ENCODE assay signal across 8 cellular contexts in genomic region chr1:32221581-32221979, GRCh38. TPM values are rescaled to one million over a fixed set of nuclear protein-coding genes. Genes with fewer than 3 reads are reported as not detected.
DNase-seq lines count a peak whose midpoint lies in the region; ATAC-seq and TF ChIP-seq lines count a peak whose summit lies in the region.

No MANE protein-coding gene starts in this region.

- DNase-seq in activated CD4-positive, alpha-beta T cell treated with anti-CD3 and anti-CD28 coated beads for 36 hours = no peak
- no peak for DNase-seq in activated CD4-positive, alpha-beta T cell treated with anti-CD3 and anti-CD28 coated beads, Interleukin-2, amount 50 U/mL, for 1 hour
- DNase-seq in adipocyte (ENCODE audit: low read depth) (peak; percentile 25), testis (no peak), left colon (no peak)

- no peaks in the 10 kb centered on the region for H3K9me3 Mint-ChIP-seq in activated CD4-positive, alpha-beta T cell treated with anti-CD3 and anti-CD28 coated beads for 36 hours (ENCODE audit: low read depth)

- peaks cover 34% of the 10 kb centered on the region for H3K36me3 ChIP-seq in adipocyte (ENCODE audit: control insufficient read depth, insufficient read depth, low read length, severe bottlenecking)
- no peaks in the 10 kb centered on the region for H3K36me3 ChIP-seq in testis (ENCODE audit: low read depth, missing control alignments)

- H3K36me3 Mint-ChIP-seq in activated CD4-positive, alpha-beta T cell treated with anti-CD3 and anti-CD28 coated beads for 36 hours (ENCODE audit: low read depth) = peaks cover 22% of the 10 kb centered on the region

- H3K27me3 ChIP-seq in adipocyte (replicated peaks; ENCODE audit: control insufficient read depth, insufficient read depth, low read length) = no peaks in the 10 kb centered on the region
- no peaks in the 10 kb centered on the region for H3K27me3 ChIP-seq in layer of hippocampus (ENCODE audit: control insufficient read depth, insufficient read depth, low read length)
- H3K27me3 ChIP-seq in testis = no peaks in the 10 kb centered on the region

- H3K9me3 ChIP-seq in adipocyte (ENCODE audit: control insufficient read depth, low read length) (no peaks in the 10 kb centered on the region), testis (no peaks in the 10 kb centered on the region)

- no peaks in the 10 kb centered on the region for H3K27me3 Mint-ChIP-seq in activated CD4-positive, alpha-beta T cell treated with anti-CD3 and anti-CD28 coated beads for 36 hours

- peak overlapping the region; percentile 98 for H3K9ac ChIP-seq in adipocyte (ENCODE audit: low read length)

- 3 to 9% methylated on average over 7 to 13 of the region's 13 CpGs for WGBS in testis, 2 donors

- peak overlapping the region; percentile 98 for H3K4me3 ChIP-seq in adipocyte (ENCODE audit: low read length)
- peak overlapping the region; percentile 92 to 99 for H3K4me3 ChIP-seq in testis

- peak overlapping the region; percentile 97 for H3K27ac Mint-ChIP-seq in activated CD4-positive, alpha-beta T cell treated with anti-CD3 and anti-CD28 coated beads for 36 hours

- H3K4me1 ChIP-seq in adipocyte (ENCODE audit: control insufficient read depth, insufficient read depth, low read length) = peaks cover 39% of the 10 kb centered on the region
- H3K4me1 ChIP-seq in testis = peaks cover 29% of the 10 kb centered on the region

- CTCF ChIA-PET in activated CD4-positive, alpha-beta T cell treated with anti-CD3 and anti-CD28 coated beads for 36 hours (lab: Charles Lee) = no interaction called here

- no peak for ATAC-seq in activated CD4-positive, alpha-beta T cell treated with anti-CD3 and anti-CD28 coated beads for 36 hours
- ATAC-seq in HG03025 (IDR thresholded peaks at IDR 0.05; ENCODE audit: low FRiP score, unreplicated experiment) = no peak
- ATAC-seq in left colon = no peak
- ATAC-seq in GM18520 (IDR thresholded peaks at IDR 0.05; ENCODE audit: unreplicated experiment) = no peak

- peaks cover 29% of the 10 kb centered on the region for H3K4me1 Mint-ChIP-seq in activated CD4-positive, alpha-beta T cell treated with anti-CD3 and anti-CD28 coated beads for 36 hours

- TF ChIP-seq CTCF in testis (IDR thresholded peaks at IDR 0.05) = no peak

- intact Hi-C loops in activated CD4-positive, alpha-beta T cell treated with anti-CD3 and anti-CD28 coated beads for 36 hours (cut with DNase I, micrococcal nuclease) = loop anchor here (5.0 kb wide), 2 partner anchors 51 to 116 kb away; partner anchors contain the start of gene MARCKSL1 (in 1 of the 2)
- intact Hi-C loops in testis (cut with DNase I; ENCODE audit: low total_unique reads) (no loop called here), left colon (cut with DNase I, micrococcal nuclease) (no loop called here)

- no peak for TF ChIP-seq POLR2A in testis (IDR thresholded peaks at IDR 0.05)

- H3K27ac ChIP-seq in layer of hippocampus (ENCODE audit: low read depth, low read length) (peak overlapping the region; percentile 75), testis (peak overlapping the region; percentile 88 to 89)

- POLR2A ChIA-PET in activated CD4-positive, alpha-beta T cell treated with anti-CD3 and anti-CD28 coated beads for 36 hours (lab: Charles Lee) = interaction anchor here (0.5 kb wide), 1 partner anchor 101 kb away, joined by 4 read pairs; no protein-coding TSS in a partner anchor

- H3K4me3 Mint-ChIP-seq in activated CD4-positive, alpha-beta T cell treated with anti-CD3 and anti-CD28 coated beads for 36 hours = peak overlapping the region; percentile 96

RNA-seq across cellular contexts. Expression of gene TMEM234, which starts 0.6 kb away (rescaled TPM):
- total RNA-seq in activated CD4-positive, alpha-beta T cell treated with anti-CD3 and anti-CD28 coated beads for 36 hours = 1 to 10 TPM; 7.3 to 8.2 TPM
- total RNA-seq in testis (10 to 100 TPM; 35.9 to 58.3 TPM), left colon (10 to 100 TPM; 24.2 to 28.0 TPM)
- 31.8 TPM for polyA plus RNA-seq in testis (ENCODE audit: insufficient read depth, low read depth, low replicate concordance)

RNA-seq across cellular contexts. Expression of gene EIF3I, which starts 0.6 kb away (rescaled TPM):
- 100 to 1,000 TPM; 299 to 349 TPM for total RNA-seq in activated CD4-positive, alpha-beta T cell treated with anti-CD3 and anti-CD28 coated beads for 36 hours
- total RNA-seq in testis = 100 to 1,000 TPM in 1 of 2 donors, 10 to 100 TPM in 1; 97.7 to 140 TPM
- polyA plus RNA-seq in testis (ENCODE audit: insufficient read depth, low read depth, low replicate concordance) = 140 TPM
- total RNA-seq in left colon = 100 to 1,000 TPM; 115 to 128 TPM

RNA-seq across cellular contexts. Expression of gene DCDC2B, which starts 12.7 kb away (rescaled TPM):
- not detected for total RNA-seq in activated CD4-positive, alpha-beta T cell treated with anti-CD3 and anti-CD28 coated beads for 36 hours
- total RNA-seq in testis = 1 to 10 TPM in 1 of 2 donors, under 1 TPM in 1; 0.81 to 1.7 TPM
- 2.6 TPM for polyA plus RNA-seq in testis (ENCODE audit: insufficient read depth, low read depth, low replicate concordance)
- not detected for total RNA-seq in left colon

RNA-seq across cellular contexts. Expression of gene IQCC, which starts 16.1 kb away (rescaled TPM):
- 1 to 10 TPM; 4.4 to 5.0 TPM for total RNA-seq in activated CD4-positive, alpha-beta T cell treated with anti-CD3 and anti-CD28 coated beads for 36 hours
- total RNA-seq in testis (10 to 100 TPM; 11.9 to 16.3 TPM), left colon (1 to 10 TPM; 1.3 to 1.8 TPM)
- 21.6 TPM for polyA plus RNA-seq in testis (ENCODE audit: insufficient read depth, low read depth, low replicate concordance)

RNA-seq across cellular contexts. Expression of gene CCDC28B, which starts 21.2 kb away (rescaled TPM):
- total RNA-seq in activated CD4-positive, alpha-beta T cell treated with anti-CD3 and anti-CD28 coated beads for 36 hours = 10 to 100 TPM; 13.0 to 19.3 TPM
- 100 to 1,000 TPM in 1 of 2 donors, 10 to 100 TPM in 1; 67.5 to 105 TPM for total RNA-seq in testis
- 55.3 TPM for polyA plus RNA-seq in testis (ENCODE audit: insufficient read depth, low read depth, low replicate concordance)
- 1 to 10 TPM; 1.3 to 2.3 TPM for total RNA-seq in left colon

Comparison
In these comparisons a context has a peak if more than half of its experiments do, and no peak if none do; other contexts are left out.
1. intact Hi-C loops: an anchor here in activated CD4-positive, alpha-beta T cell treated with anti-CD3 and anti-CD28 coated beads for 36 hours (5.0 kb wide); none called in testis and left colon.